In genomic region chr17:72501404-72502110, GRCh38 we compare ENCODE assay signal across 1 cellular context.
TF ChIP-seq lines count a peak whose summit lies in the region.

No MANE protein-coding gene starts in this region.

TF ChIP-seq in HepG2, 621 proteins besides CTCF, POLR2A, EP300 and RAD21 (continued from another document and continues in another):
- peak; percentile 54; the same call in 1 of the 2 replicates for TF ChIP-seq TFAP4 (IDR thresholded peaks at IDR 0.05; ENCODE audit: borderline replicate concordance, low read depth)
- peak; percentile 56 for TF ChIP-seq ZNF121 (CRISPR knock-in tag; IDR thresholded peaks at IDR 0.05)
- no peak for TF ChIP-seq KDM5B (CRISPR knock-in tag; IDR thresholded peaks at IDR 0.05; ENCODE audit: borderline replicate concordance)
- no peak; the same call in 1 of the 2 replicates for TF ChIP-seq ISL2 (CRISPR knock-in tag; IDR thresholded peaks at IDR 0.05)
- no peak for TF ChIP-seq THAP8 (CRISPR knock-in tag; IDR thresholded peaks at IDR 0.05; ENCODE audit: borderline replicate concordance)
- no peak for TF ChIP-seq ZNF124 (CRISPR knock-in tag; IDR thresholded peaks at IDR 0.05)
- TF ChIP-seq ZNF18 (CRISPR knock-in tag; IDR thresholded peaks at IDR 0.05; ENCODE audit: insufficient replicate concordance): no peak
- no peak for TF ChIP-seq ARNT2 (CRISPR knock-in tag; IDR thresholded peaks at IDR 0.05; ENCODE audit: low read depth)
- no peak for TF ChIP-seq ZKSCAN8 (CRISPR knock-in tag; IDR thresholded peaks at IDR 0.05; ENCODE audit: borderline replicate concordance)
- no peak for TF ChIP-seq CENPX (CRISPR knock-in tag; IDR thresholded peaks at IDR 0.05)
- TF ChIP-seq NKX3-1 (CRISPR knock-in tag; IDR thresholded peaks at IDR 0.05): no peak
- TF ChIP-seq ZNF235 (CRISPR knock-in tag; IDR thresholded peaks at IDR 0.05; ENCODE audit: borderline replicate concordance): no peak
- TF ChIP-seq RBFOX2 (IDR thresholded peaks at IDR 0.05; ENCODE audit: low read depth, low read length): peak; percentile 69
- TF ChIP-seq EZH2 (conservative IDR thresholded peaks at IDR 0.05; ENCODE audit: low read depth, low read length): no peak
- TF ChIP-seq ZFP62 (CRISPR knock-in tag; IDR thresholded peaks at IDR 0.05): no peak
- no peak for TF ChIP-seq CSRNP1 (CRISPR knock-in tag; IDR thresholded peaks at IDR 0.05)
- no peak for TF ChIP-seq STAT5B (CRISPR knock-in tag; IDR thresholded peaks at IDR 0.05)
- TF ChIP-seq ZFP90 (CRISPR knock-in tag; IDR thresholded peaks at IDR 0.05; ENCODE audit: borderline replicate concordance): 0 out of 2 replicates have a peak, but pooled peaks have one; percentile 66
- no peak for TF ChIP-seq NR2F1 (CRISPR knock-in tag; IDR thresholded peaks at IDR 0.05)
- TF ChIP-seq TAF15 (IDR thresholded peaks at IDR 0.05; ENCODE audit: low read depth, low read length, poor library complexity, severe bottlenecking): no peak
- TF ChIP-seq ZNF563 (CRISPR knock-in tag; IDR thresholded peaks at IDR 0.05): 0 out of 2 replicates have a peak, but pooled peaks have one; percentile 26
- TF ChIP-seq HIC2 (CRISPR knock-in tag; IDR thresholded peaks at IDR 0.05; ENCODE audit: low read depth): peak; percentile 83
- no peak for TF ChIP-seq MATR3 (CRISPR knock-in tag; IDR thresholded peaks at IDR 0.05)
- no peak for TF ChIP-seq SYNCRIP (IDR thresholded peaks at IDR 0.05; ENCODE audit: insufficient read depth, low read depth, low read length)
- TF ChIP-seq BRD4 (CRISPR knock-in tag; IDR thresholded peaks at IDR 0.05): no peak; the same call in 1 of the 2 replicates
- no peak for TF ChIP-seq PRDM4 (CRISPR knock-in tag; IDR thresholded peaks at IDR 0.05; ENCODE audit: borderline replicate concordance)
- TF ChIP-seq HOXA3 (CRISPR knock-in tag; IDR thresholded peaks at IDR 0.05): 0 out of 2 replicates have a peak, but pooled peaks have one; percentile 18
- TF ChIP-seq ARNTL (CRISPR knock-in tag; IDR thresholded peaks at IDR 0.05): no peak
- peak; percentile 64 for TF ChIP-seq MXD3 (CRISPR knock-in tag; IDR thresholded peaks at IDR 0.05)
- TF ChIP-seq ZC3H13 (CRISPR knock-in tag; IDR thresholded peaks at IDR 0.05): no peak
- TF ChIP-seq NPAS2 (CRISPR knock-in tag; IDR thresholded peaks at IDR 0.05; ENCODE audit: borderline replicate concordance): no peak
- no peak for TF ChIP-seq ZNF326 (CRISPR knock-in tag; IDR thresholded peaks at IDR 0.05; ENCODE audit: borderline replicate concordance)
- no peak; the same call in 1 of the 2 replicates for TF ChIP-seq JUND (CRISPR knock-in tag; IDR thresholded peaks at IDR 0.05)
- no peak for TF ChIP-seq SMARCE1 (IDR thresholded peaks at IDR 0.05; ENCODE audit: borderline replicate concordance)
- no peak for TF ChIP-seq ZBTB26 (CRISPR knock-in tag; IDR thresholded peaks at IDR 0.05; ENCODE audit: borderline replicate concordance)
- TF ChIP-seq SIN3A (IDR thresholded peaks at IDR 0.05; ENCODE audit: borderline replicate concordance, low read depth, low read length): peak; percentile 35; the same call in 1 of the 2 replicates
- no peak for TF ChIP-seq ZNF607 (CRISPR knock-in tag; IDR thresholded peaks at IDR 0.05; ENCODE audit: borderline replicate concordance)
- no peak for TF ChIP-seq SNRNP70 (IDR thresholded peaks at IDR 0.05; ENCODE audit: low read depth, low read length)
- TF ChIP-seq KLF16 (CRISPR knock-in tag; IDR thresholded peaks at IDR 0.05): peak in 1 of 2 experiments; percentile 66; a peak in 1 of 4 replicates
- peak; percentile 63; the same call in 1 of the 2 replicates for TF ChIP-seq ZKSCAN5 (CRISPR knock-in tag; IDR thresholded peaks at IDR 0.05)
- no peak for TF ChIP-seq PRMT3 (CRISPR knock-in tag; IDR thresholded peaks at IDR 0.05; ENCODE audit: borderline replicate concordance, low read depth)
- TF ChIP-seq CREBL2 (CRISPR knock-in tag; IDR thresholded peaks at IDR 0.05; ENCODE audit: borderline replicate concordance): no peak
- peak; percentile 44 for TF ChIP-seq ZNF331 (CRISPR knock-in tag; IDR thresholded peaks at IDR 0.05)
- no peak; the same call in 1 of the 2 replicates for TF ChIP-seq GZF1 (CRISPR knock-in tag; IDR thresholded peaks at IDR 0.05)
- TF ChIP-seq HOXA7 (CRISPR knock-in tag; IDR thresholded peaks at IDR 0.05): no peak
- no peak for TF ChIP-seq ZNF333 (CRISPR knock-in tag; IDR thresholded peaks at IDR 0.05; ENCODE audit: borderline replicate concordance)
- no peak for TF ChIP-seq HMGA1 (CRISPR knock-in tag; conservative IDR thresholded peaks at IDR 0.05)
- no peak for TF ChIP-seq KDM3A (CRISPR knock-in tag; IDR thresholded peaks at IDR 0.05; ENCODE audit: low read depth)
- no peak for TF ChIP-seq ZNF83 (CRISPR knock-in tag; IDR thresholded peaks at IDR 0.05; ENCODE audit: borderline replicate concordance)
- peak; percentile 35; the same call in 1 of the 2 replicates for TF ChIP-seq ZNF280D (CRISPR knock-in tag; IDR thresholded peaks at IDR 0.05)
- no peak for TF ChIP-seq LCORL (IDR thresholded peaks at IDR 0.05)
- TF ChIP-seq LCORL (CRISPR knock-in tag; IDR thresholded peaks at IDR 0.05): peak; percentile 70; the same call in 1 of the 2 replicates
- TF ChIP-seq CREB3 (CRISPR knock-in tag; IDR thresholded peaks at IDR 0.05): no peak
- TF ChIP-seq ZNF414 (CRISPR knock-in tag; IDR thresholded peaks at IDR 0.05): peak; percentile 81; the same call in 1 of the 2 replicates
- 0 out of 2 replicates have a peak, but pooled peaks have one; percentile 14 for TF ChIP-seq ZNF879 (CRISPR knock-in tag; IDR thresholded peaks at IDR 0.05)
- no peak for TF ChIP-seq ZNF761 (CRISPR knock-in tag; conservative IDR thresholded peaks at IDR 0.05)
